8 cellular contexts compared by ENCODE assay signal in genomic region chr14:91059576-91060471, GRCh38. TPM values are rescaled to one million over a fixed set of nuclear protein-coding genes. Genes with fewer than 3 reads are reported as not detected.
DNase-seq lines count a peak whose midpoint lies in the region; ATAC-seq and TF ChIP-seq lines count a peak whose summit lies in the region.

No MANE protein-coding gene starts in this region.

- H3K9me2 ChIP-seq in GM23338 (ENCODE audit: insufficient read depth) = no peaks in the 10 kb centered on the region

- H3K27me3 Mint-ChIP-seq in GM23338 (ENCODE audit: insufficient read depth, low read depth, poor library complexity) (no peaks in the 10 kb centered on the region), T-helper 17 cell (no peaks in the 10 kb centered on the region)

- DNase-seq in G401 (ENCODE audit: low spot score) = peak; percentile 55
- peak; percentile 66 for DNase-seq in GM23338 (ENCODE audit: low spot score)
- peak; percentile 15 for DNase-seq in LNCaP clone FGC (ENCODE audit: low read depth)
- peak; percentile 50 to 52 (median 51) for DNase-seq in T-helper 17 cell
- DNase-seq in anterior cingulate cortex (lab: John Stamatoyannopoulos, UW) = peak in 33 of 58 donors; percentile 6 to 84 (median 47)
- peak; percentile 64 to 79 for DNase-seq in hippocampal formation (lab: John Stamatoyannopoulos, UW)
- DNase-seq in sigmoid colon = peak; percentile 74
- no peak for DNase-seq in DMS153 (lab: John Stamatoyannopoulos, UW)

- in situ Hi-C loops in G401 (cut with HindIII; ENCODE audit: low sequenced_read_pairs) = no loop called here

- H3K27me3 ChIP-seq in GM23338 (ENCODE audit: insufficient read depth) = no peaks in the 10 kb centered on the region
- H3K27me3 ChIP-seq in sigmoid colon = no peaks in the 10 kb centered on the region

- H2AFZ ChIP-seq in GM23338 = peak overlapping the region; percentile 97

- TF ChIP-seq EP300 in sigmoid colon (IDR thresholded peaks at IDR 0.05) = no peak

- H3K36me3 Mint-ChIP-seq in GM23338 (ENCODE audit: low read depth) = no peaks in the 10 kb centered on the region
- no peaks in the 10 kb centered on the region for H3K36me3 Mint-ChIP-seq in T-helper 17 cell (ENCODE audit: low read depth)

- 0 out of 2 replicates have a peak, but pooled peaks cover 2% of the 10 kb centered on the region for H3F3A ChIP-seq in GM23338 (replicated peaks; ENCODE audit: low read depth)

- no peaks in the 10 kb centered on the region for H4K20me1 ChIP-seq in GM23338 (replicated peaks; ENCODE audit: insufficient read depth)

- 0 out of 2 replicates have a peak, but pooled peaks cover 3% of the 10 kb centered on the region for H3K4me1 ChIP-seq in GM23338 (ENCODE audit: insufficient read depth)
- H3K4me1 ChIP-seq in sigmoid colon = peaks cover 0 to 69% (median 47%) of the 10 kb centered on the region in 4 donors

- H3K4me3 ChIP-seq in GM23338 (peak overlapping the region; percentile 92), LNCaP clone FGC (ENCODE audit: low read depth, low read length) (peak overlapping the region; percentile 70), sigmoid colon (peak overlapping the region; percentile 75 to 96 (median 94))

- peak overlapping the region; percentile 90 for H3K4me2 ChIP-seq in GM23338

- H3K27ac Mint-ChIP-seq in GM23338 (no peak overlapping the region), T-helper 17 cell (no peak overlapping the region)

- peak; percentile 46 for ATAC-seq in GM23338
- ATAC-seq in T-helper 17 cell = peak; percentile 15

- intact Hi-C loops in sigmoid colon (cut with DNase I) = loop anchor here (1.0 to 10.0 kb wide), 7 partner anchors 38 to 447 kb away; no protein-coding TSS in a partner anchor

- WGBS in sigmoid colon, 2 donors = 1% methylated on average over 88 of the region's 88 CpGs

- no peaks in the 10 kb centered on the region; the same call in 1 of the 2 replicates for H3K79me2 ChIP-seq in GM23338 (replicated peaks; ENCODE audit: insufficient read depth)

- no peak for TF ChIP-seq POLR2A in sigmoid colon (IDR thresholded peaks at IDR 0.05)

- peak overlapping the region; percentile 91 for H3K27ac ChIP-seq in GM23338 (ENCODE audit: low read depth)
- peak overlapping the region; percentile 98 to 99 (median 98) for H3K27ac ChIP-seq in sigmoid colon

- H3K9me3 Mint-ChIP-seq in GM23338 = no peaks in the 10 kb centered on the region

- peaks cover 2% of the 10 kb centered on the region; the same call in 1 of the 3 replicates for H3K4me1 Mint-ChIP-seq in GM23338
- H3K4me1 Mint-ChIP-seq in T-helper 17 cell = peaks cover 43% of the 10 kb centered on the region

- no peaks in the 10 kb centered on the region for H3K9me3 ChIP-seq in T-helper 17 cell (ENCODE audit: control insufficient read depth, low read length, poor library complexity, severe bottlenecking)
- H3K9me3 ChIP-seq in sigmoid colon = no peaks in the 10 kb centered on the region

- H3K36me3 ChIP-seq in GM23338 (ENCODE audit: insufficient read depth) (no peaks in the 10 kb centered on the region), sigmoid colon (no peaks in the 10 kb centered on the region)

- TF ChIP-seq CTCF in GM23338 (conservative IDR thresholded peaks at IDR 0.05; ENCODE audit: low read depth in 2 of 2) (peak in 1 of 2 experiments; percentile 36; a peak in 2 of 4 replicates), LNCaP clone FGC (IDR thresholded peaks at IDR 0.05; ENCODE audit: control insufficient read depth, extremely low read depth, insufficient read depth) (peak; percentile 49), sigmoid colon (IDR thresholded peaks at IDR 0.05) (no peak)

- H3K4me3 Mint-ChIP-seq in GM23338 (peak overlapping the region; percentile 81), T-helper 17 cell (peak overlapping the region; percentile 87)

TF ChIP-seq in GM23338, 12 proteins besides CTCF, POLR2A, EP300 and RAD21 (continues in another document):
- TF ChIP-seq CREB1 (CRISPR knock-in tag; IDR thresholded peaks at IDR 0.05; ENCODE audit: low read depth) (no peak), ZNF331 (CRISPR knock-in tag; IDR thresholded peaks at IDR 0.05; ENCODE audit: low read depth) (no peak), ETS1 (IDR thresholded peaks at IDR 0.05) (no peak), EZH2 (IDR thresholded peaks at IDR 0.05; ENCODE audit: low read depth, unreplicated experiment) (no peak), REST (IDR thresholded peaks at IDR 0.05; ENCODE audit: unreplicated experiment) (no peak), EZH2phosphoT487 (IDR thresholded peaks at IDR 0.05; ENCODE audit: unreplicated experiment) (no peak), NANOG (IDR thresholded peaks at IDR 0.05; ENCODE audit: borderline replicate concordance) (no peak), STAT1 (IDR thresholded peaks at IDR 0.05; ENCODE audit: unreplicated experiment) (no peak), ZNF114 (CRISPR knock-in tag; IDR thresholded peaks at IDR 0.05) (no peak)

RNA-seq across cellular contexts. Expression of gene RPS6KA5, which starts 0.6 kb away (rescaled TPM):
- 0.78 and 2.6 TPM in 2 replicates for total RNA-seq in G401 (2014; rRNA removed; shearing (Covaris generic))
- 2.0 and 2.1 TPM in 2 replicates for total RNA-seq in GM23338 (2014; rRNA removed; shearing (Covaris generic))
- polyA plus RNA-seq in GM23338 (2016; fragmentation: Nextera tagmentation; extraction: Ambion mirVana) = 2.1 and 2.4 TPM in 2 replicates
- 10 to 100 TPM; 35.4 to 42.0 TPM for total RNA-seq in T-helper 17 cell
- 10 to 100 TPM; 18.2 to 36.4 (median 25.9) TPM for total RNA-seq in sigmoid colon
- 1 to 10 TPM; 3.6 to 7.3 (median 6.2) TPM for polyA plus RNA-seq in sigmoid colon

RNA-seq across cellular contexts. Expression of gene DGLUCY, which starts 54.0 kb away (rescaled TPM):
- total RNA-seq in G401 (2014; rRNA removed; shearing (Covaris generic)) = 58.9 and 91.4 TPM in 2 replicates
- total RNA-seq in GM23338 (2014; rRNA removed; shearing (Covaris generic)) = 26.2 and 31.6 TPM in 2 replicates
- polyA plus RNA-seq in GM23338 (2016; fragmentation: Nextera tagmentation; extraction: Ambion mirVana) = 14.0 and 14.6 TPM in 2 replicates
- 10 to 100 TPM; 81.7 to 86.0 TPM for total RNA-seq in T-helper 17 cell
- total RNA-seq in sigmoid colon = 10 to 100 TPM; 44.4 to 99.4 (median 68.0) TPM
- polyA plus RNA-seq in sigmoid colon = 10 to 100 TPM; 14.4 to 49.8 (median 16.2) TPM
